ENCODE assay signal across 14 cellular contexts in genomic region chr10:110357871-110358270, GRCh38. TPM values are rescaled to one million over a fixed set of nuclear protein-coding genes. Genes with fewer than 3 reads are reported as not detected.
DNase-seq lines count a peak whose midpoint lies in the region; ATAC-seq and TF ChIP-seq lines count a peak whose summit lies in the region.
"Had no signal": no experiment of that assay in that cellular context is flagged by ENCODE, and none has a peak within 500 bp of the region (broad histone marks: within the 10 kb centered on the region; RNA-seq: fewer than 3 reads in every experiment).

No MANE protein-coding gene starts in this region.

- H3K27me3 ChIP-seq in AG04450 (ENCODE audit: control insufficient read depth, insufficient read depth, low read length) = no peaks in the 10 kb centered on the region
- no peaks in the 10 kb centered on the region for H3K27me3 ChIP-seq in fibroblast of lung (ENCODE audit: control insufficient read depth, insufficient read depth, low read length)
- H3K27me3 ChIP-seq: body of pancreas had no signal

- no peak overlapping the region for H2AFZ ChIP-seq in fibroblast of lung (ENCODE audit: low read length)

- H3K27ac Mint-ChIP-seq in Calu3 (ENCODE audit: unreplicated experiment) = peak overlapping the region; percentile 80
- peak overlapping the region; percentile 37; the same call in 1 of the 2 replicates for H3K27ac Mint-ChIP-seq in WTC11
- H3K27ac Mint-ChIP-seq: CD14-positive monocyte had no signal

- DNase-seq in AG04450 (ENCODE audit: low read depth, low spot score) (no peak), Calu3 (no peak), WTC11 (ENCODE audit: low spot score) (no peak), fibroblast of lung (ENCODE audit: low read depth in 2 of 2) (no peak), GM19238 (ENCODE audit: insufficient read length, low spot score) (no peak), COLO829 (ENCODE audit: low spot score) (no peak), NCI-H2081 treated with DMSO at 0.1 percent for 48 hours (lab: John Stamatoyannopoulos, UW) (no peak)
- DNase-seq in stimulated activated naive CD4-positive, alpha-beta T cell treated with Interleukin-2 at 50 U/mL for 16 hours (lab: John Stamatoyannopoulos, UW) = no peak
- DNase-seq: body of pancreas, glutamatergic neuron, KBM-7, NCI-H1694 treated with DMSO at 0.1 percent for 48 hours had no signal

- no peaks in the 10 kb centered on the region for H3K36me3 ChIP-seq in fibroblast of lung (ENCODE audit: control insufficient read depth, insufficient read depth, low read length)

- H3K9ac ChIP-seq in fibroblast of lung (ENCODE audit: insufficient read depth, low read length) = no peak overlapping the region

- H3K27ac ChIP-seq in AG04450 (ENCODE audit: low read depth, low read length) = peak overlapping the region; percentile 98
- H3K27ac ChIP-seq in fibroblast of lung (ENCODE audit: insufficient read depth, low read length) = peak overlapping the region; percentile 95
- H3K27ac ChIP-seq: body of pancreas had no signal

- TF ChIP-seq CTCF in AG04450 (IDR thresholded peaks at IDR 0.05; ENCODE audit: low read depth, low read length) (no peak), Calu3 (IDR thresholded peaks at IDR 0.05; ENCODE audit: unreplicated experiment) (no peak), WTC11 (IDR thresholded peaks at IDR 0.05) (no peak), fibroblast of lung (conservative IDR thresholded peaks at IDR 0.05 in 1 of 2, IDR thresholded peaks at IDR 0.05 in 1 of 2; ENCODE audit: low read depth in 1 of 2, low read length in 2 of 2) (no peak)

- H3K4me2 ChIP-seq in fibroblast of lung (ENCODE audit: extremely low read depth, insufficient read depth, low read length) = peak overlapping the region; percentile 72

- no peak overlapping the region for H3K4me3 ChIP-seq in AG04450 (ENCODE audit: low read depth, low read length)
- no peak overlapping the region for H3K4me3 ChIP-seq in fibroblast of lung (replicated peaks in 1 of 4; ENCODE audit: control extremely low read depth in 1 of 4, insufficient read depth in 1 of 4, low read depth in 3 of 4, low read length in 4 of 4)
- H3K4me3 ChIP-seq: body of pancreas had no signal

- BruUV-seq in Calu3 (replicated peaks; lab: Mats Ljungman, UMichigan) = no TSS peak

- intact Hi-C loops in Calu3 (cut with micrococcal nuclease; ENCODE audit: unreplicated experiment) = loop anchor here (5.0 kb wide), 3 partner anchors 39 to 54 kb away; no protein-coding TSS in a partner anchor

- H3K4me1 Mint-ChIP-seq in Calu3 (ENCODE audit: low read depth, unreplicated experiment) (peaks cover 47% of the 10 kb centered on the region), WTC11 (peaks cover 58% of the 10 kb centered on the region)

- no peaks in the 10 kb centered on the region for H3K36me3 Mint-ChIP-seq in Calu3 (ENCODE audit: insufficient read depth, unreplicated experiment)
- no peaks in the 10 kb centered on the region for H3K36me3 Mint-ChIP-seq in WTC11
- H3K36me3 Mint-ChIP-seq: CD14-positive monocyte had no signal

- ATAC-seq in WTC11 = no peak
- ATAC-seq: body of pancreas, sciatic nerve had no signal

- H3K4me1 ChIP-seq in fibroblast of lung (ENCODE audit: control insufficient read depth, extremely low read depth, insufficient read depth, low read length) = peaks cover 32% of the 10 kb centered on the region

- CTCF ChIA-PET in AG04450 (lab: Charles Lee) = no interaction called here
- CTCF ChIA-PET in Calu3 (lab: Charles Lee) = interaction anchor here (0.7 to 1.4 kb wide), 2 partner anchors 12 to 64 kb away, joined by 3 read pairs; no protein-coding TSS in a partner anchor
- CTCF ChIA-PET in WTC11 (lab: Charles Lee) = no interaction called here

- H3K9me3 ChIP-seq in AG04450 (ENCODE audit: control insufficient read depth, insufficient read depth, low read length) (no peaks in the 10 kb centered on the region), fibroblast of lung (ENCODE audit: control insufficient read depth, insufficient read depth, low read depth, low read length) (no peaks in the 10 kb centered on the region)
- H3K9me3 ChIP-seq: body of pancreas had no signal

- no peaks in the 10 kb centered on the region for H4K20me1 ChIP-seq in fibroblast of lung (ENCODE audit: control insufficient read depth, extremely low read depth, insufficient read depth, low read length)

- H3K9me3 Mint-ChIP-seq in Calu3 (ENCODE audit: low read depth, unreplicated experiment) (no peaks in the 10 kb centered on the region), WTC11 (no peaks in the 10 kb centered on the region)
- H3K9me3 Mint-ChIP-seq: CD14-positive monocyte had no signal

- H3K27me3 Mint-ChIP-seq in Calu3 (ENCODE audit: unreplicated experiment) (no peaks in the 10 kb centered on the region), WTC11 (ENCODE audit: low read depth) (no peaks in the 10 kb centered on the region; the same call in 1 of the 2 replicates)

- H3K4me3 Mint-ChIP-seq in Calu3 (ENCODE audit: low read depth, unreplicated experiment) (peak overlapping the region; percentile 42), WTC11 (no peak overlapping the region)
- H3K4me3 Mint-ChIP-seq: CD14-positive monocyte had no signal

- no peaks in the 10 kb centered on the region for H3K79me2 ChIP-seq in fibroblast of lung (ENCODE audit: control insufficient read depth, insufficient read depth, low read length)

- POLR2A ChIA-PET in AG04450 (lab: Yijun Ruan, JAX) (interaction anchor here (0.6 to 2.0 kb wide), 3 partner anchors 14 to 141 kb away, joined by 3 to 8 read pairs (median 3); no protein-coding TSS in a partner anchor), WTC11 (lab: Charles Lee) (no interaction called here)

TF ChIP-seq in WTC11, 78 proteins besides CTCF, POLR2A, EP300 and RAD21 (continues in another document):
- TF ChIP-seq SP1 (CRISPR knock-in tag; conservative IDR thresholded peaks at IDR 0.05) = no peak
- no peak for TF ChIP-seq E2F1 (CRISPR knock-in tag; IDR thresholded peaks at IDR 0.05)
- TF ChIP-seq HMGA2 (CRISPR knock-in tag; IDR thresholded peaks at IDR 0.05) = no peak
- no peak for TF ChIP-seq MAX (CRISPR knock-in tag; IDR thresholded peaks at IDR 0.05)
- no peak for TF ChIP-seq ZNF416 (CRISPR knock-in tag; IDR thresholded peaks at IDR 0.05)
- TF ChIP-seq ZNF425 (CRISPR knock-in tag; conservative IDR thresholded peaks at IDR 0.05) = no peak
- no peak for TF ChIP-seq SMAD3 (CRISPR knock-in tag; IDR thresholded peaks at IDR 0.05; ENCODE audit: borderline replicate concordance)
- no peak for TF ChIP-seq SMAD4 (CRISPR knock-in tag; IDR thresholded peaks at IDR 0.05)
- no peak for TF ChIP-seq STAT6 (CRISPR knock-in tag; conservative IDR thresholded peaks at IDR 0.05; ENCODE audit: low read depth)
- TF ChIP-seq NFATC4 (CRISPR knock-in tag; IDR thresholded peaks at IDR 0.05) = no peak

RNA-seq across cellular contexts. Expression of gene SMNDC1, which starts 53.2 kb away (rescaled TPM):
- 20.1 and 26.4 TPM in 2 replicates for polyA plus RNA-seq in AG04450 (2011; rRNA removed)
- 8.1 and 9.6 TPM in 2 replicates for polyA minus RNA-seq in AG04450 (2011; rRNA and poly(A)+ RNA removed)
- 28.4 and 32.8 TPM in 2 replicates for total RNA-seq in Calu3 (2022)
- 37.7 to 55.9 TPM (median 40.2 TPM) in 3 replicates for total RNA-seq in WTC11 (2021)
- total RNA-seq in fibroblast of lung = 7.2 and 8.9 TPM in 2 replicates
- 17.6 and 19.4 TPM in 2 replicates for polyA plus RNA-seq in fibroblast of lung
- 20.4 and 21.3 TPM in 2 replicates for polyA plus RNA-seq in fibroblast of lung (2012)
- polyA minus RNA-seq in fibroblast of lung (ENCODE audit: low replicate concordance) = 0.08 and 4.2 TPM in 2 replicates
